In the genomic region with DNA sequence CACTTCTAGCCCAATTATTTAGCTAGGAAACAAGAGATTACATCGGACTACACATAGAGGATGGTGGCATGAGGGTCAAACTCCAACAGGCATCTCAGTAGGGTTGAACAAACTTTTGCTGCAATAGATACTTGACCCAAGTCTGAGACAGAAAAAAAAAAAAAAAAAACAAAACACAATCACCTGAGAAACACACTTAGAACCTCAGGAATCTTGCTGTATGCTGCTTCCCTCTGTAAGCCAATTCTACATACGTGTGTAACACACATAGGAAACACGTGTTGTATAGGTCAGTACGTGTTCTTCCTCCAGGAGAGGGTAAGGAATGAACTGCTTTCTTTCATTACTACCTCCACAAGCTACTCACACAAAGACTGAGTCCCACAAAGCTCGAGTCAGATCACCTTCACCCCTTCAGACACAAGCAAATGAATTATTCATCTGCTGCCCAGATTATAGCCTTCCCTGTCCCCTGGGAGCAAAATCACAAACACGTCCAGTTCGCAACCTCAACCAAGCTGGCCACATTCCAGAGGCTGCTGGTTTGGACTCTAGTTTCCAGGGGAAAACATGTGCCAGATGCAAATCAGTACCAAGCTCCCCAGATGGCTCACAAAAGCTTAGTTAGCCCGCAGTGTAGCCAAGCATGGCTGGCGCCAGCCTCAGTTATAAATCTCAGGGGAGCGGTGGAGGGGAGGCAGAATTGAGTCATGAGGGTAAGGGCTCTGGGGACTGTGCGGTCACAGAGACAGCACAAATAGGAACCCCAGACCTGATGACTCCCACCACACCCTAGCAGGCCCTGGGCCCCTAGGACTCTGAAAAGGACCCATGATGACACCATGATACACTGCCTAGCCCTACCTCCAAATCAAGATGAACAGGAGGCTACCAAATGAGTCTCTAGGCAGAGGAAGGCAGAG, we compare ENCODE assay signal across 1 cellular context.
TF ChIP-seq lines count a peak whose summit lies in the region.

No MANE protein-coding gene starts in this region.

TF ChIP-seq in GM23338, 12 proteins besides CTCF, POLR2A, EP300 and RAD21 (continued from another document):
- TF ChIP-seq, protein P1, sequence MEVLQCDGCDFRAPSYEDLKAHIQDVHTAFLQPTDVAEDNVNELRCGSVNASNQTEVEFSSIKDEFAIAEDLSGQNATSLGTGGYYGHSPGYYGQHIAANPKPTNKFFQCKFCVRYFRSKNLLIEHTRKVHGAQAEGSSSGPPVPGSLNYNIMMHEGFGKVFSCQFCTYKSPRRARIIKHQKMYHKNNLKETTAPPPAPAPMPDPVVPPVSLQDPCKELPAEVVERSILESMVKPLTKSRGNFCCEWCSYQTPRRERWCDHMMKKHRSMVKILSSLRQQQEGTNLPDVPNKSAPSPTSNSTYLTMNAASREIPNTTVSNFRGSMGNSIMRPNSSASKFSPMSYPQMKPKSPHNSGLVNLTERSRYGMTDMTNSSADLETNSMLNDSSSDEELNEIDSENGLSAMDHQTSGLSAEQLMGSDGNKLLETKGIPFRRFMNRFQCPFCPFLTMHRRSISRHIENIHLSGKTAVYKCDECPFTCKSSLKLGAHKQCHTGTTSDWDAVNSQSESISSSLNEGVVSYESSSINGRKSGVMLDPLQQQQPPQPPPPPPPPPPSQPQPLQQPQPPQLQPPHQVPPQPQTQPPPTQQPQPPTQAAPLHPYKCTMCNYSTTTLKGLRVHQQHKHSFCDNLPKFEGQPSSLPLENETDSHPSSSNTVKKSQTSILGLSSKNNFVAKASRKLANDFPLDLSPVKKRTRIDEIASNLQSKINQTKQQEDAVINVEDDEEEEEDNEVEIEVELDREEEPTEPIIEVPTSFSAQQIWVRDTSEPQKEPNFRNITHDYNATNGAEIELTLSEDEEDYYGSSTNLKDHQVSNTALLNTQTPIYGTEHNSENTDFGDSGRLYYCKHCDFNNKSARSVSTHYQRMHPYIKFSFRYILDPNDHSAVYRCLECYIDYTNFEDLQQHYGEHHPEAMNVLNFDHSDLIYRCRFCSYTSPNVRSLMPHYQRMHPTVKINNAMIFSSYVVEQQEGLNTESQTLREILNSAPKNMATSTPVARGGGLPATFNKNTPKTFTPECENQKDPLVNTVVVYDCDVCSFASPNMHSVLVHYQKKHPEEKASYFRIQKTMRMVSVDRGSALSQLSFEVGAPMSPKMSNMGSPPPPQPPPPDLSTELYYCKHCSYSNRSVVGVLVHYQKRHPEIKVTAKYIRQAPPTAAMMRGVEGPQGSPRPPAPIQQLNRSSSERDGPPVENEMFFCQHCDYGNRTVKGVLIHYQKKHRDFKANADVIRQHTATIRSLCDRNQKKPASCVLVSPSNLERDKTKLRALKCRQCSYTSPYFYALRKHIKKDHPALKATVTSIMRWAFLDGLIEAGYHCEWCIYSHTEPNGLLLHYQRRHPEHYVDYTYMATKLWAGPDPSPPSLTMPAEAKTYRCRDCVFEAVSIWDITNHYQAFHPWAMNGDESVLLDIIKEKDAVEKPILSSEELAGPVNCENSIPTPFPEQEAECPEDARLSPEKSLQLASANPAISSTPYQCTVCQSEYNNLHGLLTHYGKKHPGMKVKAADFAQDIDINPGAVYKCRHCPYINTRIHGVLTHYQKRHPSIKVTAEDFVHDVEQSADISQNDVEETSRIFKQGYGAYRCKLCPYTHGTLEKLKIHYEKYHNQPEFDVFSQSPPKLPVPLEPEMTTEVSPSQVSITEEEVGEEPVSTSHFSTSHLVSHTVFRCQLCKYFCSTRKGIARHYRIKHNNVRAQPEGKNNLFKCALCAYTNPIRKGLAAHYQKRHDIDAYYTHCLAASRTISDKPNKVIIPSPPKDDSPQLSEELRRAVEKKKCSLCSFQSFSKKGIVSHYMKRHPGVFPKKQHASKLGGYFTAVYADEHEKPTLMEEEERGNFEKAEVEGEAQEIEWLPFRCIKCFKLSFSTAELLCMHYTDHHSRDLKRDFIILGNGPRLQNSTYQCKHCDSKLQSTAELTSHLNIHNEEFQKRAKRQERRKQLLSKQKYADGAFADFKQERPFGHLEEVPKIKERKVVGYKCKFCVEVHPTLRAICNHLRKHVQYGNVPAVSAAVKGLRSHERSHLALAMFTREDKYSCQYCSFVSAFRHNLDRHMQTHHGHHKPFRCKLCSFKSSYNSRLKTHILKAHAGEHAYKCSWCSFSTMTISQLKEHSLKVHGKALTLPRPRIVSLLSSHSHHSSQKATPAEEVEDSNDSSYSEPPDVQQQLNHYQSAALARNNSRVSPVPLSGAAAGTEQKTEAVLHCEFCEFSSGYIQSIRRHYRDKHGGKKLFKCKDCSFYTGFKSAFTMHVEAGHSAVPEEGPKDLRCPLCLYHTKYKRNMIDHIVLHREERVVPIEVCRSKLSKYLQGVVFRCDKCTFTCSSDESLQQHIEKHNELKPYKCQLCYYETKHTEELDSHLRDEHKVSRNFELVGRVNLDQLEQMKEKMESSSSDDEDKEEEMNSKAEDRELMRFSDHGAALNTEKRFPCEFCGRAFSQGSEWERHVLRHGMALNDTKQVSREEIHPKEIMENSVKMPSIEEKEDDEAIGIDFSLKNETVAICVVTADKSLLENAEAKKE (CRISPR knock-in tag; IDR thresholded peaks at IDR 0.05): no peak
- no peak for TF ChIP-seq ZNF114 (CRISPR knock-in tag; IDR thresholded peaks at IDR 0.05)
- TF ChIP-seq, protein P2, sequence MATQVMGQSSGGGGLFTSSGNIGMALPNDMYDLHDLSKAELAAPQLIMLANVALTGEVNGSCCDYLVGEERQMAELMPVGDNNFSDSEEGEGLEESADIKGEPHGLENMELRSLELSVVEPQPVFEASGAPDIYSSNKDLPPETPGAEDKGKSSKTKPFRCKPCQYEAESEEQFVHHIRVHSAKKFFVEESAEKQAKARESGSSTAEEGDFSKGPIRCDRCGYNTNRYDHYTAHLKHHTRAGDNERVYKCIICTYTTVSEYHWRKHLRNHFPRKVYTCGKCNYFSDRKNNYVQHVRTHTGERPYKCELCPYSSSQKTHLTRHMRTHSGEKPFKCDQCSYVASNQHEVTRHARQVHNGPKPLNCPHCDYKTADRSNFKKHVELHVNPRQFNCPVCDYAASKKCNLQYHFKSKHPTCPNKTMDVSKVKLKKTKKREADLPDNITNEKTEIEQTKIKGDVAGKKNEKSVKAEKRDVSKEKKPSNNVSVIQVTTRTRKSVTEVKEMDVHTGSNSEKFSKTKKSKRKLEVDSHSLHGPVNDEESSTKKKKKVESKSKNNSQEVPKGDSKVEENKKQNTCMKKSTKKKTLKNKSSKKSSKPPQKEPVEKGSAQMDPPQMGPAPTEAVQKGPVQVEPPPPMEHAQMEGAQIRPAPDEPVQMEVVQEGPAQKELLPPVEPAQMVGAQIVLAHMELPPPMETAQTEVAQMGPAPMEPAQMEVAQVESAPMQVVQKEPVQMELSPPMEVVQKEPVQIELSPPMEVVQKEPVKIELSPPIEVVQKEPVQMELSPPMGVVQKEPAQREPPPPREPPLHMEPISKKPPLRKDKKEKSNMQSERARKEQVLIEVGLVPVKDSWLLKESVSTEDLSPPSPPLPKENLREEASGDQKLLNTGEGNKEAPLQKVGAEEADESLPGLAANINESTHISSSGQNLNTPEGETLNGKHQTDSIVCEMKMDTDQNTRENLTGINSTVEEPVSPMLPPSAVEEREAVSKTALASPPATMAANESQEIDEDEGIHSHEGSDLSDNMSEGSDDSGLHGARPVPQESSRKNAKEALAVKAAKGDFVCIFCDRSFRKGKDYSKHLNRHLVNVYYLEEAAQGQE (IDR thresholded peaks at IDR 0.05; ENCODE audit: unreplicated experiment): no peak
- TF ChIP-seq EZH2 (IDR thresholded peaks at IDR 0.05; ENCODE audit: low read depth, unreplicated experiment): no peak
- TF ChIP-seq POLR2AphosphoS5 (IDR thresholded peaks at IDR 0.05; ENCODE audit: low read depth): no peak
- no peak for TF ChIP-seq CREB1 (CRISPR knock-in tag; IDR thresholded peaks at IDR 0.05; ENCODE audit: low read depth)
